1 cellular context compared by ENCODE assay signal in the genomic region with DNA sequence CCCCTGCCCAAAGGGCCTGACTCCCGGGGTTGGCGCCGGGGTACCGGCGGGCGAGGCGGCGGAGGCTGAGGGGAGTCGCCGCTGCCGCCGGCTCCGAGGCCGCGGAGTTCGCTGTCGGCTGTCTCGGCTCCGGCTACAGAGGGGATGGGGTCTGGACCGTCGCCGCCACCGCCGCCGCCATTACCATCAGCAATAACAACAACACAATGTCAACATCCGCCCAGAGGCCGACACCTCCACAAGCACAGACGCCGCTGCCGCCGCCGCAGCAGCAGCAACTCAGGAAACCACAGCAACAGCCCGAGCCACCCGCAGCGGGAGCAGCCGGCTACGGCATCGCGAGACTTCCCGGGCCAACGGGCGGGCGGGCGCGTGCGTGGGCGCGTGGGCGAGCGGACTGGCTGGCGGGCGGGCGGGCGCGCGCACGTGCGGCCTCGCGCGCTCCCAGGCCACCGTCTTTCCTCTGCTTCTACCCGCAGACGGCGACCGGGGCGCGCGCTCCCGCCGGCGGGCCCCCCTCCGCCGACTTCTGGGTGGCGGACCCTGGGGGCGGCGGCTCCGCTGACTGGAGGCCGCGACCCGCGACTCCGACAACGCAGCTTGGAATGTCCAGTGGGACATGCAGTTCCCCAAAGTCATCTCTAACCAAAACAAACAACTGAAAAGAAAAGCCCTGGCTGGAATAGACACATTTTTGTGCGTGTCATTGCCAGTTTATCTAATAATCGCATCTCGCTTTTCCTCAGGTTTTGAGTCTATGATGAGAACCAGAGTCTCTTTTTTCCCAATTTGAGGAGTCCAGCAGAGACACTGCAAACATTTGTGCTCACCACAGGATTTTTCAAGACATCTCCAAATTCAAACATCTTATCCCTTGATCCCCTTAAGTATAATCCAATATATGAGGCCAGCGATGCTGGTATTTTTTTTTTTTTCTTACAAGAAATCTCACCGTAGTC.
TF ChIP-seq lines count a peak whose summit lies in the region.

A gene (minus strand): TSS at position 289 of the 959 bp plus-strand sequence. CDS start 305 bp downstream, outside the sequence.

TF ChIP-seq in HEK293, 187 proteins besides CTCF, POLR2A, EP300 and RAD21 (continued from another document and continues in another):
- TF ChIP-seq, protein P1, sequence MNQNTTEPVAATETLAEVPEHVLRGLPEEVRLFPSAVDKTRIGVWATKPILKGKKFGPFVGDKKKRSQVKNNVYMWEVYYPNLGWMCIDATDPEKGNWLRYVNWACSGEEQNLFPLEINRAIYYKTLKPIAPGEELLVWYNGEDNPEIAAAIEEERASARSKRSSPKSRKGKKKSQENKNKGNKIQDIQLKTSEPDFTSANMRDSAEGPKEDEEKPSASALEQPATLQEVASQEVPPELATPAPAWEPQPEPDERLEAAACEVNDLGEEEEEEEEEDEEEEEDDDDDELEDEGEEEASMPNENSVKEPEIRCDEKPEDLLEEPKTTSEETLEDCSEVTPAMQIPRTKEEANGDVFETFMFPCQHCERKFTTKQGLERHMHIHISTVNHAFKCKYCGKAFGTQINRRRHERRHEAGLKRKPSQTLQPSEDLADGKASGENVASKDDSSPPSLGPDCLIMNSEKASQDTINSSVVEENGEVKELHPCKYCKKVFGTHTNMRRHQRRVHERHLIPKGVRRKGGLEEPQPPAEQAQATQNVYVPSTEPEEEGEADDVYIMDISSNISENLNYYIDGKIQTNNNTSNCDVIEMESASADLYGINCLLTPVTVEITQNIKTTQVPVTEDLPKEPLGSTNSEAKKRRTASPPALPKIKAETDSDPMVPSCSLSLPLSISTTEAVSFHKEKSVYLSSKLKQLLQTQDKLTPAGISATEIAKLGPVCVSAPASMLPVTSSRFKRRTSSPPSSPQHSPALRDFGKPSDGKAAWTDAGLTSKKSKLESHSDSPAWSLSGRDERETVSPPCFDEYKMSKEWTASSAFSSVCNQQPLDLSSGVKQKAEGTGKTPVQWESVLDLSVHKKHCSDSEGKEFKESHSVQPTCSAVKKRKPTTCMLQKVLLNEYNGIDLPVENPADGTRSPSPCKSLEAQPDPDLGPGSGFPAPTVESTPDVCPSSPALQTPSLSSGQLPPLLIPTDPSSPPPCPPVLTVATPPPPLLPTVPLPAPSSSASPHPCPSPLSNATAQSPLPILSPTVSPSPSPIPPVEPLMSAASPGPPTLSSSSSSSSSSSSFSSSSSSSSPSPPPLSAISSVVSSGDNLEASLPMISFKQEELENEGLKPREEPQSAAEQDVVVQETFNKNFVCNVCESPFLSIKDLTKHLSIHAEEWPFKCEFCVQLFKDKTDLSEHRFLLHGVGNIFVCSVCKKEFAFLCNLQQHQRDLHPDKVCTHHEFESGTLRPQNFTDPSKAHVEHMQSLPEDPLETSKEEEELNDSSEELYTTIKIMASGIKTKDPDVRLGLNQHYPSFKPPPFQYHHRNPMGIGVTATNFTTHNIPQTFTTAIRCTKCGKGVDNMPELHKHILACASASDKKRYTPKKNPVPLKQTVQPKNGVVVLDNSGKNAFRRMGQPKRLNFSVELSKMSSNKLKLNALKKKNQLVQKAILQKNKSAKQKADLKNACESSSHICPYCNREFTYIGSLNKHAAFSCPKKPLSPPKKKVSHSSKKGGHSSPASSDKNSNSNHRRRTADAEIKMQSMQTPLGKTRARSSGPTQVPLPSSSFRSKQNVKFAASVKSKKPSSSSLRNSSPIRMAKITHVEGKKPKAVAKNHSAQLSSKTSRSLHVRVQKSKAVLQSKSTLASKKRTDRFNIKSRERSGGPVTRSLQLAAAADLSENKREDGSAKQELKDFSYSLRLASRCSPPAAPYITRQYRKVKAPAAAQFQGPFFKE (tag by site-specific recombination; IDR thresholded peaks at IDR 0.05; ENCODE audit: borderline replicate concordance) = no peak
- TF ChIP-seq, protein P2, sequence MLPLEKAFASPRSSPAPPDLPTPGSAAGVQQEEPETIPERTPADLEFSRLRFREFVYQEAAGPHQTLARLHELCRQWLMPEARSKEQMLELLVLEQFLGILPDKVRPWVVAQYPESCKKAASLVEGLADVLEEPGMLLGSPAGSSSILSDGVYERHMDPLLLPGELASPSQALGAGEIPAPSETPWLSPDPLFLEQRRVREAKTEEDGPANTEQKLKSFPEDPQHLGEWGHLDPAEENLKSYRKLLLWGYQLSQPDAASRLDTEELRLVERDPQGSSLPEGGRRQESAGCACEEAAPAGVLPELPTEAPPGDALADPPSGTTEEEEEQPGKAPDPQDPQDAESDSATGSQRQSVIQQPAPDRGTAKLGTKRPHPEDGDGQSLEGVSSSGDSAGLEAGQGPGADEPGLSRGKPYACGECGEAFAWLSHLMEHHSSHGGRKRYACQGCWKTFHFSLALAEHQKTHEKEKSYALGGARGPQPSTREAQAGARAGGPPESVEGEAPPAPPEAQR (tag by site-specific recombination; IDR thresholded peaks at IDR 0.05) = no peak
- no peak for TF ChIP-seq ZNF16 (tag by site-specific recombination; IDR thresholded peaks at IDR 0.05; ENCODE audit: low read depth)
- no peak for TF ChIP-seq ZBTB17 (tag by site-specific recombination; IDR thresholded peaks at IDR 0.05)
- TF ChIP-seq, protein P3, sequence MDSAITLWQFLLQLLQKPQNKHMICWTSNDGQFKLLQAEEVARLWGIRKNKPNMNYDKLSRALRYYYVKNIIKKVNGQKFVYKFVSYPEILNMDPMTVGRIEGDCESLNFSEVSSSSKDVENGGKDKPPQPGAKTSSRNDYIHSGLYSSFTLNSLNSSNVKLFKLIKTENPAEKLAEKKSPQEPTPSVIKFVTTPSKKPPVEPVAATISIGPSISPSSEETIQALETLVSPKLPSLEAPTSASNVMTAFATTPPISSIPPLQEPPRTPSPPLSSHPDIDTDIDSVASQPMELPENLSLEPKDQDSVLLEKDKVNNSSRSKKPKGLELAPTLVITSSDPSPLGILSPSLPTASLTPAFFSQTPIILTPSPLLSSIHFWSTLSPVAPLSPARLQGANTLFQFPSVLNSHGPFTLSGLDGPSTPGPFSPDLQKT (IDR thresholded peaks at IDR 0.05; ENCODE audit: borderline replicate concordance, low read depth, low read length) = no peak
- no peak for TF ChIP-seq ZNF549 (tag by site-specific recombination; IDR thresholded peaks at IDR 0.05)
- no peak for TF ChIP-seq ZNF354C (tag by site-specific recombination; IDR thresholded peaks at IDR 0.05; ENCODE audit: borderline replicate concordance, low read depth)
- no peak for TF ChIP-seq WT1 (tag by site-specific recombination; IDR thresholded peaks at IDR 0.05)
- no peak for TF ChIP-seq ZNF138 (tag by site-specific recombination; IDR thresholded peaks at IDR 0.05; ENCODE audit: borderline replicate concordance)
- no peak for TF ChIP-seq BCL11A (tag by site-specific recombination; IDR thresholded peaks at IDR 0.05; ENCODE audit: low read depth)
- no peak for TF ChIP-seq GFI1B (tag by site-specific recombination; IDR thresholded peaks at IDR 0.05)
- TF ChIP-seq, protein P4, sequence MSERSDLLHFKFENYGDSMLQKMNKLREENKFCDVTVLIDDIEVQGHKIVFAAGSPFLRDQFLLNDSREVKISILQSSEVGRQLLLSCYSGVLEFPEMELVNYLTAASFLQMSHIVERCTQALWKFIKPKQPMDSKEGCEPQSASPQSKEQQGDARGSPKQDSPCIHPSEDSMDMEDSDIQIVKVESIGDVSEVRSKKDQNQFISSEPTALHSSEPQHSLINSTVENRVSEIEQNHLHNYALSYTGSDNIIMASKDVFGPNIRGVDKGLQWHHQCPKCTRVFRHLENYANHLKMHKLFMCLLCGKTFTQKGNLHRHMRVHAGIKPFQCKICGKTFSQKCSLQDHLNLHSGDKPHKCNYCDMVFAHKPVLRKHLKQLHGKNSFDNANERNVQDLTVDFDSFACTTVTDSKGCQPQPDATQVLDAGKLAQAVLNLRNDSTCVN (tag by site-specific recombination; optimal IDR thresholded peaks at IDR 0.05) = peak; percentile 69
- TF ChIP-seq KLF16 (tag by site-specific recombination; IDR thresholded peaks at IDR 0.05) = no peak
- no peak for TF ChIP-seq ZNF223 (tag by site-specific recombination; IDR thresholded peaks at IDR 0.05)
- no peak for TF ChIP-seq ZNF146 (tag by site-specific recombination; IDR thresholded peaks at IDR 0.05)
- TF ChIP-seq, protein P5, sequence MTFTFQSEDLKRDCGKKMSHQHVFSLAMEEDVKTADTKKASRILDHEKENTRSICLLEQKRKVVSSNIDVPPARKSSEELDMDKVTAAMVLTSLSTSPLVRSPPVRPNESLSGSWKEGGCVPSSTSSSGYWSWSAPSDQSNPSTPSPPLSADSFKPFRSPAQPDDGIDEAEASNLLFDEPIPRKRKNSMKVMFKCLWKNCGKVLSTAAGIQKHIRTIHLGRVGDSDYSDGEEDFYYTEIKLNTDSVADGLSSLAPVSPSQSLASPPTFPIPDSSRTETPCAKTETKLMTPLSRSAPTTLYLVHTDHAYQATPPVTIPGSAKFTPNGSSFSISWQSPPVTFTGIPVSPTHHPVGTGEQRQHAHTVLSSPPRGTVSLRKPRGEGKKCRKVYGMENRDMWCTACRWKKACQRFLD (tag by site-specific recombination; IDR thresholded peaks at IDR 0.05) = no peak
- TF ChIP-seq ZFP3 (tag by site-specific recombination; IDR thresholded peaks at IDR 0.05; ENCODE audit: low read depth) = no peak
- no peak for TF ChIP-seq SP3 (tag by site-specific recombination; IDR thresholded peaks at IDR 0.05)
- no peak for TF ChIP-seq ZNF311 (tag by site-specific recombination; IDR thresholded peaks at IDR 0.05; ENCODE audit: borderline replicate concordance)
- TF ChIP-seq ZNF423 (tag by site-specific recombination; IDR thresholded peaks at IDR 0.05) = no peak
- TF ChIP-seq ZNF626 (tag by site-specific recombination; IDR thresholded peaks at IDR 0.05) = no peak
- TF ChIP-seq, protein P6, sequence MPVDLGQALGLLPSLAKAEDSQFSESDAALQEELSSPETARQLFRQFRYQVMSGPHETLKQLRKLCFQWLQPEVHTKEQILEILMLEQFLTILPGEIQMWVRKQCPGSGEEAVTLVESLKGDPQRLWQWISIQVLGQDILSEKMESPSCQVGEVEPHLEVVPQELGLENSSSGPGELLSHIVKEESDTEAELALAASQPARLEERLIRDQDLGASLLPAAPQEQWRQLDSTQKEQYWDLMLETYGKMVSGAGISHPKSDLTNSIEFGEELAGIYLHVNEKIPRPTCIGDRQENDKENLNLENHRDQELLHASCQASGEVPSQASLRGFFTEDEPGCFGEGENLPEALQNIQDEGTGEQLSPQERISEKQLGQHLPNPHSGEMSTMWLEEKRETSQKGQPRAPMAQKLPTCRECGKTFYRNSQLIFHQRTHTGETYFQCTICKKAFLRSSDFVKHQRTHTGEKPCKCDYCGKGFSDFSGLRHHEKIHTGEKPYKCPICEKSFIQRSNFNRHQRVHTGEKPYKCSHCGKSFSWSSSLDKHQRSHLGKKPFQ (tag by site-specific recombination; IDR thresholded peaks at IDR 0.05) = no peak
- TF ChIP-seq ZBTB7A (tag by site-specific recombination; IDR thresholded peaks at IDR 0.05; ENCODE audit: low read depth) = no peak
- TF ChIP-seq ZNF214 (tag by site-specific recombination; IDR thresholded peaks at IDR 0.05; ENCODE audit: borderline replicate concordance) = no peak
- peak; percentile 40; the same call in 1 of the 2 replicates for TF ChIP-seq GLIS2 (tag by site-specific recombination; IDR thresholded peaks at IDR 0.05)
- TF ChIP-seq ZEB2 (tag by site-specific recombination; IDR thresholded peaks at IDR 0.05) = peak; percentile 60
- no peak for TF ChIP-seq ZNF157 (tag by site-specific recombination; IDR thresholded peaks at IDR 0.05)
- peak; percentile 64; the same call in 1 of the 2 replicates for TF ChIP-seq ZNF2 (tag by site-specific recombination; IDR thresholded peaks at IDR 0.05)
- TF ChIP-seq, protein P7, sequence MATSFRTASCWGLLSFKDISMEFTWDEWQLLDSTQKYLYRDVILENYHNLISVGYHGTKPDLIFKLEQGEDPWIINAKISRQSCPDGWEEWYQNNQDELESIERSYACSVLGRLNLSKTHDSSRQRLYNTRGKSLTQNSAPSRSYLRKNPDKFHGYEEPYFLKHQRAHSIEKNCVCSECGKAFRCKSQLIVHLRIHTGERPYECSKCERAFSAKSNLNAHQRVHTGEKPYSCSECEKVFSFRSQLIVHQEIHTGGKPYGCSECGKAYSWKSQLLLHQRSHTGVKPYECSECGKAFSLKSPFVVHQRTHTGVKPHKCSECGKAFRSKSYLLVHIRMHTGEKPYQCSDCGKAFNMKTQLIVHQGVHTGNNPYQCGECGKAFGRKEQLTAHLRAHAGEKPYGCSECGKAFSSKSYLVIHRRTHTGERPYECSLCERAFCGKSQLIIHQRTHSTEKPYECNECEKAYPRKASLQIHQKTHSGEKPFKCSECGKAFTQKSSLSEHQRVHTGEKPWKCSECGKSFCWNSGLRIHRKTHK (tag by site-specific recombination; IDR thresholded peaks at IDR 0.05) = no peak
- TF ChIP-seq, protein P8, sequence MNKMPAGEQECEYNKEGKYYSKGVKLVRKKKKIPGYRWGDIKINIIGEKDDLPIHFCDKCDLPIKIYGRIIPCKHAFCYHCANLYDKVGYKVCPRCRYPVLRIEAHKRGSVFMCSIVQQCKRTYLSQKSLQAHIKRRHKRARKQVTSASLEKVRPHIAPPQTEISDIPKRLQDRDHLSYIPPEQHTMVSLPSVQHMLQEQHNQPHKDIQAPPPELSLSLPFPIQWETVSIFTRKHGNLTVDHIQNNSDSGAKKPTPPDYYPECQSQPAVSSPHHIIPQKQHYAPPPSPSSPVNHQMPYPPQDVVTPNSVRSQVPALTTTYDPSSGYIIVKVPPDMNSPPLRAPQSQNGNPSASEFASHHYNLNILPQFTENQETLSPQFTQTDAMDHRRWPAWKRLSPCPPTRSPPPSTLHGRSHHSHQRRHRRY (tag by site-specific recombination; IDR thresholded peaks at IDR 0.05) = no peak
- TF ChIP-seq ZNF133 (tag by site-specific recombination; IDR thresholded peaks at IDR 0.05) = no peak
- no peak for TF ChIP-seq ZNF433 (tag by site-specific recombination; IDR thresholded peaks at IDR 0.05; ENCODE audit: low read depth)
- TF ChIP-seq, protein P9, sequence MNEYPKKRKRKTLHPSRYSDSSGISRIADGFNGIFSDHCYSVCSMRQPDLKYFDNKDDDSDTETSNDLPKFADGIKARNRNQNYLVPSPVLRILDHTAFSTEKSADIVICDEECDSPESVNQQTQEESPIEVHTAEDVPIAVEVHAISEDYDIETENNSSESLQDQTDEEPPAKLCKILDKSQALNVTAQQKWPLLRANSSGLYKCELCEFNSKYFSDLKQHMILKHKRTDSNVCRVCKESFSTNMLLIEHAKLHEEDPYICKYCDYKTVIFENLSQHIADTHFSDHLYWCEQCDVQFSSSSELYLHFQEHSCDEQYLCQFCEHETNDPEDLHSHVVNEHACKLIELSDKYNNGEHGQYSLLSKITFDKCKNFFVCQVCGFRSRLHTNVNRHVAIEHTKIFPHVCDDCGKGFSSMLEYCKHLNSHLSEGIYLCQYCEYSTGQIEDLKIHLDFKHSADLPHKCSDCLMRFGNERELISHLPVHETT (tag by site-specific recombination; IDR thresholded peaks at IDR 0.05) = no peak
- TF ChIP-seq OSR2 (tag by site-specific recombination; IDR thresholded peaks at IDR 0.05) = 0 out of 2 replicates have a peak, but pooled peaks have one; percentile 49
- no peak for TF ChIP-seq ZNF660 (tag by site-specific recombination; IDR thresholded peaks at IDR 0.05)
- TF ChIP-seq EGR2 (tag by site-specific recombination; IDR thresholded peaks at IDR 0.05; ENCODE audit: low read depth) = peak; percentile 25; the same call in 1 of the 2 replicates
- TF ChIP-seq ZNF426 (tag by site-specific recombination; IDR thresholded peaks at IDR 0.05) = no peak
- no peak for TF ChIP-seq ZNF544 (tag by site-specific recombination; IDR thresholded peaks at IDR 0.05)
- no peak for TF ChIP-seq HOXA7 (CRISPR knock-in tag; IDR thresholded peaks at IDR 0.05; ENCODE audit: borderline replicate concordance)
